2 cellular contexts compared by ENCODE assay signal in genomic region chr10:44863344-44864041, GRCh38.
TF ChIP-seq lines count a peak whose summit lies in the region.

No MANE protein-coding gene starts in this region.

TF ChIP-seq in HCT116, 20 proteins besides CTCF, POLR2A, EP300 and RAD21:
- TF ChIP-seq YY1 (IDR thresholded peaks at IDR 0.05; ENCODE audit: extremely low read depth, insufficient replicate concordance, low read depth, low read length) (no peak), EZH2phosphoT487 (IDR thresholded peaks at IDR 0.05; ENCODE audit: borderline replicate concordance) (no peak), POLR2AphosphoS5 (IDR thresholded peaks at IDR 0.05; ENCODE audit: low read depth, low read length) (no peak), CEBPB (IDR thresholded peaks at IDR 0.05; ENCODE audit: low read depth) (no peak), MAX (IDR thresholded peaks at IDR 0.05) (no peak), ZBTB33 (IDR thresholded peaks at IDR 0.05; ENCODE audit: extremely low read depth, insufficient replicate concordance, low read length) (no peak), REST (IDR thresholded peaks at IDR 0.05; ENCODE audit: low read depth) (no peak), SIN3A (IDR thresholded peaks at IDR 0.05; ENCODE audit: low read depth) (no peak), JUND (IDR thresholded peaks at IDR 0.05) (no peak), EGR1 (IDR thresholded peaks at IDR 0.05; ENCODE audit: low read depth) (no peak), TCF7L2 (IDR thresholded peaks at IDR 0.05; ENCODE audit: borderline replicate concordance, extremely low read depth, insufficient read depth, insufficient read length) (no peak), EZH2 (IDR thresholded peaks at IDR 0.05) (no peak), ATF3 (IDR thresholded peaks at IDR 0.05) (no peak), SP1 (IDR thresholded peaks at IDR 0.05; ENCODE audit: low read depth) (no peak)

TF ChIP-seq in K562, 482 proteins besides CTCF, POLR2A, EP300 and RAD21:
- TF ChIP-seq ZNF609 (CRISPR knock-in tag; IDR thresholded peaks at IDR 0.05; ENCODE audit: borderline replicate concordance) (no peak), CTCFL (IDR thresholded peaks at IDR 0.05; ENCODE audit: borderline replicate concordance, insufficient read depth, low read depth, low read length, poor library complexity, severe bottlenecking) (peak; percentile 51)
